Comparison of ENCODE assay signal across 8 cellular contexts in genomic region chr7:100478966-100479660, GRCh38. TPM values are rescaled to one million over a fixed set of nuclear protein-coding genes. Genes with fewer than 3 reads are reported as not detected.
DNase-seq lines count a peak whose midpoint lies in the region; ATAC-seq and TF ChIP-seq lines count a peak whose summit lies in the region.

TSC22D4 (minus strand) TSS chr7:100479214; CDS start chr7:100478038, 1,176 bp downstream.

- H3K4me3 Mint-ChIP-seq in T-cell = peak within 1 kb of the TSS; percentile 91 to 97 (median 92)

- H3K9me3 ChIP-seq in adipocyte (ENCODE audit: control insufficient read depth, low read length) (no peaks in the 10 kb centered on the region), cardiac muscle cell (ENCODE audit: low read depth) (no peaks in the 10 kb centered on the region), parathyroid adenoma (ENCODE audit: control insufficient read depth, low read length) (no peaks in the 10 kb centered on the region), thyroid gland (no peaks in the 10 kb centered on the region)

- H3K27me3 Mint-ChIP-seq in T-cell = no peaks in the 10 kb centered on the region

- no peaks in the 10 kb centered on the region for H3K9me3 Mint-ChIP-seq in T-cell

- H3K27ac Mint-ChIP-seq in T-cell = peak within 1 kb of the TSS; percentile 91

- intact Hi-C loops in thyroid gland (cut with DNase I) = no loop called here

- peaks cover 6% of the 10 kb centered on the region for H3K36me3 ChIP-seq in adipocyte (ENCODE audit: control insufficient read depth, insufficient read depth, low read length, severe bottlenecking)
- H3K36me3 ChIP-seq in cardiac muscle cell = peaks cover 3% of the 10 kb centered on the region
- no peaks in the 10 kb centered on the region for H3K36me3 ChIP-seq in parathyroid adenoma (ENCODE audit: control insufficient read depth, insufficient read depth, low read length)
- H3K36me3 ChIP-seq in thyroid gland = no peaks in the 10 kb centered on the region

- peak; percentile 18 to 95 for TF ChIP-seq POLR2A in thyroid gland (IDR thresholded peaks at IDR 0.05)

- TF ChIP-seq CTCF in cardiac muscle cell (IDR thresholded peaks at IDR 0.05; ENCODE audit: low read depth, low read length) (no peak), parathyroid adenoma (IDR thresholded peaks at IDR 0.05) (no peak), thyroid gland (IDR thresholded peaks at IDR 0.05) (no peak)

- H3K9ac ChIP-seq in adipocyte (ENCODE audit: low read length) (peak within 1 kb of the TSS; percentile 97), parathyroid adenoma (peak within 1 kb of the TSS; percentile 99)

- peak within 1 kb of the TSS; percentile 92 for H2AFZ ChIP-seq in parathyroid adenoma

- ATAC-seq in HG02642 (IDR thresholded peaks at IDR 0.05; ENCODE audit: poor library complexity, unreplicated experiment) (peak; percentile 63), T-cell (replicated peaks in 1 of 4) (peak; percentile 72 to 78 (median 76))

- H3K27me3 ChIP-seq in adipocyte (replicated peaks; ENCODE audit: control insufficient read depth, insufficient read depth, low read length) (no peaks in the 10 kb centered on the region), cardiac muscle cell (no peaks in the 10 kb centered on the region), parathyroid adenoma (ENCODE audit: control insufficient read depth, insufficient read depth, low read length) (no peaks in the 10 kb centered on the region), thyroid gland (no peaks in the 10 kb centered on the region)

- peak within 1 kb of the TSS; percentile 79 for H3K4me2 ChIP-seq in parathyroid adenoma (ENCODE audit: low read length)

- H3K4me3 ChIP-seq in GM08714 (ENCODE audit: low read length) (peak within 1 kb of the TSS; percentile 76), adipocyte (ENCODE audit: low read length) (peak within 1 kb of the TSS; percentile 97), cardiac muscle cell (peak within 1 kb of the TSS; percentile 89), parathyroid adenoma (ENCODE audit: low read depth, low read length) (peak within 1 kb of the TSS; percentile 92), thyroid gland (replicated peaks in 1 of 3) (peak within 1 kb of the TSS; percentile 80 to 97 (median 94))

- WGBS in thyroid gland, 2 donors = 1 to 6% methylated on average over 17 to 20 of the region's 26 CpGs

- H3K4me1 ChIP-seq in adipocyte (ENCODE audit: control insufficient read depth, insufficient read depth, low read length) = peaks cover 26% of the 10 kb centered on the region
- peaks cover 32% of the 10 kb centered on the region for H3K4me1 ChIP-seq in cardiac muscle cell (ENCODE audit: low read depth)
- H3K4me1 ChIP-seq in parathyroid adenoma = peaks cover 12% of the 10 kb centered on the region
- peaks cover 37 to 40% of the 10 kb centered on the region in 2 donors for H3K4me1 ChIP-seq in thyroid gland

- CTCF ChIA-PET in T-cell (lab: Charles Lee) = interaction anchor here (1.1 to 1.2 kb wide), 2 partner anchors 80 to 227 kb away, joined by 3 to 14 read pairs; partner anchors contain the start of gene POP7 (in 1 of the 2)

- POLR2A ChIA-PET in T-cell (lab: Charles Lee) = interaction anchor here (0.6 to 1.0 kb wide), 3 partner anchors 49 to 151 kb away, joined by 3 to 5 read pairs (median 4); no protein-coding TSS in a partner anchor

- peak within 1 kb of the TSS; percentile 87 for H3K27ac ChIP-seq in cardiac muscle cell
- H3K27ac ChIP-seq in parathyroid adenoma = peak within 1 kb of the TSS; percentile 88
- H3K27ac ChIP-seq in thyroid gland = peak within 1 kb of the TSS; percentile 83 to 92 (median 91)

- DNase-seq in NCI-H1436 (lab: John Stamatoyannopoulos, UW) (peak; percentile 79), T-cell (peak; percentile 85 to 95 (median 92)), adipocyte (ENCODE audit: low read depth) (peak; percentile 96), cardiac muscle cell (ENCODE audit: low read depth in 1 of 2, low spot score in 1 of 2) (peak; percentile 96 to 97), thyroid gland (peak; percentile 96 to 97)

- peaks cover 7% of the 10 kb centered on the region for H3K36me3 Mint-ChIP-seq in T-cell

- peaks cover 2% of the 10 kb centered on the region for H3K79me2 ChIP-seq in parathyroid adenoma

- H3K4me1 Mint-ChIP-seq in T-cell = peaks cover 45 to 49% (median 46%) of the 10 kb centered on the region in 3 donors

RNA-seq across cellular contexts. Expression of gene TSC22D4, which starts in this region (rescaled TPM):
- 100 to 1,000 TPM in 4 of 5 donors, 10 to 100 TPM in 1; 85.2 to 160 (median 148) TPM for total RNA-seq in T-cell
- total RNA-seq in cardiac muscle cell = 103 and 133 TPM in 2 replicates
- 91.9 and 138 TPM in 2 replicates for polyA plus RNA-seq in cardiac muscle cell
- 10 to 100 TPM; 22.7 to 37.8 (median 27.9) TPM for total RNA-seq in thyroid gland

Comparison
In these comparisons a context has a peak if more than half of its experiments do, and no peak if none do; other contexts are left out.
1. Peak in every context shown above with its lines: DNase-seq, ATAC-seq, H3K4me3 ChIP-seq and H3K27ac ChIP-seq.